10 cellular contexts compared by ENCODE assay signal in the genomic region with DNA sequence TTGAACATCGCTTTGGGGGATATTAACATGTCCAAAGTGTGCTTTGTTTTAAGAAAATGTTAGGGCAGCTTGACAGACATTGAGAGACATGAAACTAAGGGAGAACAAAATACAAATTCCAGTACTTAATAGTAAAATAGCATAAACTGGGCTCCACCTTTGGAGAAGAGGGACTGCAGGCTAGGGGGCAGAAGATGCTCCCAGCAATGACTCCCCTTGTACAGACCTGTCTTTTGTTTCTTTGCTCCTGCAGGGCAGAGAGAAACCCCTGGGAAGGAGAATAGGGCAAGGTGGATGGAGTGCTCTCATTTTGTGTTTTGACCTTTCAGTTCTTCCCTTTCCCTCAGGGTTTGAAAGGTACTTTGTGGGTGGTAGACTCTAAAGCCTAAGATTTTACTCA.
"Had no signal": no experiment of that assay in that cellular context is flagged by ENCODE, and none has a peak within 500 bp of the region (broad histone marks: within the 10 kb centered on the region; RNA-seq: fewer than 3 reads in every experiment).

No MANE protein-coding gene starts in this region.

- H3K4me3 ChIP-seq: gastroesophageal sphincter, skin epidermis, stomach had no signal

- H3K27ac ChIP-seq: gastroesophageal sphincter, parathyroid adenoma, skin epidermis, stomach had no signal

- ATAC-seq: gastroesophageal sphincter had no signal

- DNase-seq: activated CD4-positive, alpha-beta T cell treated with anti-CD3 and anti-CD28 coated beads for 4 hours; amniotic stem cell; kidney glomerular epithelial cell; retina; stimulated activated CD4-positive, alpha-beta T cell treated with anti-CD3 and anti-CD28 coated beads, Interleukin-4, amount 100 ng/mL, for 4 hours; stomach; T-helper 9 cell had no signal
